In the genomic region with DNA sequence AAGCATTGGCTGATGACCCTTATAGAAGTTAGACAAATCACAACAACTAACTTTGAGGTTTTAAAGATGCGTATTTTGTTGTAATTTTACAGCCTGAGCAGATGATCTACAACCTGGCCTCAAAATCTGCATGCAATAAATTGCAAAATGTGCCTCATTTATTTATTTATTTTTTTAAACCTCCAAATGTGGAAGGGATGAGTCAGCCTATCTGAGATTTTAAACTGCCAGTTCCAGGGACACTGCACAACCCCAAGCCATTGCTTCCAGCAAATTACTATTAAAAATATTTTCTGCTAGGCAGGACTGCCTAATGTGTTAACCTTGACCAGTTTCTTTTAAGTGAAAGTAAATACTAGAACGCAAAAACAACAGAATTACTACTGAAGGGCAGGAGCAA, we compare ENCODE assay signal across 18 cellular contexts.
DNase-seq lines count a peak whose midpoint lies in the region; ATAC-seq and TF ChIP-seq lines count a peak whose summit lies in the region.
"Had no signal": no experiment of that assay in that cellular context is flagged by ENCODE, and none has a peak within 500 bp of the region (broad histone marks: within the 10 kb centered on the region; RNA-seq: fewer than 3 reads in every experiment).

No MANE protein-coding gene starts in this region.

- POLR2A ChIA-PET in HCT116 (lab: Charles Lee), result no interaction called here

- H3K27me3 ChIP-seq in HCT116 (ENCODE audit: insufficient read depth, low read length) (no peaks in the 10 kb centered on the region), ovary (no peaks in the 10 kb centered on the region)
- H3K27me3 ChIP-seq: vagina had no signal

- H3K9ac ChIP-seq in HCT116 (ENCODE audit: low read length), result no peak overlapping the region

- no peaks in the 10 kb centered on the region for H3K36me3 ChIP-seq in HCT116 (ENCODE audit: control insufficient read depth in 1 of 2, insufficient read depth in 2 of 2, low read length in 2 of 2)
- no peaks in the 10 kb centered on the region for H3K36me3 ChIP-seq in ovary
- H3K36me3 ChIP-seq: vagina had no signal

- DNase-seq in DMS153 (lab: John Stamatoyannopoulos, UW), result peak; percentile 25
- no peak for DNase-seq in HCT116 (ENCODE audit: low read depth, low spot score)
- peak; percentile 33 to 45 for DNase-seq in cardiac fibroblast (ENCODE audit: low read depth in 2 of 2)
- peak in 4 of 5 donors; percentile 12 to 45 (median 28) for DNase-seq in ovary
- no peak for DNase-seq in substantia nigra (lab: John Stamatoyannopoulos, UW)
- no peak for DNase-seq in kidney glomerular epithelial cell (lab: John Stamatoyannopoulos, UW)
- no peak for DNase-seq in activated naive CD4-positive, alpha-beta T cell treated with Interleukin-2 at 50 U/mL for 16 hours
- DNase-seq: activated CD4-positive, alpha-beta T cell treated with anti-CD3 and anti-CD28 coated beads for 1 hour; CD4-positive, alpha-beta memory T cell; central memory CD4-positive, alpha-beta T cell; effector memory CD8-positive, alpha-beta T cell; GF-D8; NCI-H1930; NCI-H82; stimulated activated CD4-positive, alpha-beta T cell treated with anti-CD3 and anti-CD28 coated beads, Interleukin-4, amount 100 ng/mL, for 4 hours had no signal

- no peak for ATAC-seq in HCT116
- ATAC-seq: activated naive CD4-positive, alpha-beta T cell treated with anti-CD3 and anti-CD28 coated beads, Interleukin-2, amount 50 U/mL, for 72 hours; effector memory CD8-positive, alpha-beta T cell; Right ventricle myocardium inferior had no signal

- RAD21 ChIA-PET in HCT116 (lab: Charles Lee; ENCODE audit: low non-redundant PET in 1 of 2, low total read pairs in 2 of 2, uncharacterized antibody in 2 of 2, unreplicated experiment in 2 of 2), result no interaction called here

- no peaks in the 10 kb centered on the region for H3K9me2 ChIP-seq in HCT116 (ENCODE audit: insufficient read depth)

- no peak for TF ChIP-seq EP300 in ovary (IDR thresholded peaks at IDR 0.05)

- no peaks in the 10 kb centered on the region for H3K79me2 ChIP-seq in HCT116 (ENCODE audit: insufficient read depth, low read length)

- BruUV-seq in HCT116 (replicated peaks; lab: Mats Ljungman, UMichigan), result no TSS peak

- TF ChIP-seq CTCF in HCT116 (IDR thresholded peaks at IDR 0.05 in 2 of 3, conservative IDR thresholded peaks at IDR 0.05 in 1 of 3; ENCODE audit: borderline replicate concordance in 1 of 3, insufficient read depth in 1 of 3, low read depth in 2 of 3, low read length in 2 of 3) (no peak), cardiac fibroblast (IDR thresholded peaks at IDR 0.05; ENCODE audit: low read depth, low read length) (no peak), ovary (IDR thresholded peaks at IDR 0.05) (no peak)

- intact Hi-C loops in HCT116 (cut with micrococcal nuclease), result no loop called here
- intact Hi-C loops in ovary (cut with DNase I), result no loop called here

- CTCF ChIA-PET in HCT116 (lab: Charles Lee), result no interaction called here

- H3K4me1 ChIP-seq in HCT116 (ENCODE audit: control insufficient read depth in 1 of 2, insufficient read depth in 2 of 2, low read length in 2 of 2), result no peaks in the 10 kb centered on the region
- no peaks in the 10 kb centered on the region for H3K4me1 ChIP-seq in ovary (ENCODE audit: insufficient read depth)

- no peaks in the 10 kb centered on the region for H3K9me3 ChIP-seq in HCT116 (ENCODE audit: control insufficient read depth in 1 of 2, insufficient read depth in 1 of 2, low read depth in 1 of 2, low read length in 2 of 2)
- H3K9me3 ChIP-seq in ovary, result no peaks in the 10 kb centered on the region
- H3K9me3 ChIP-seq: vagina had no signal

- H4K20me1 ChIP-seq in HCT116 (ENCODE audit: insufficient read depth), result no peaks in the 10 kb centered on the region

- H3K27ac ChIP-seq in HCT116 (ENCODE audit: low read depth, low read length) (no peak overlapping the region), ovary (peak overlapping the region in 1 of 2 donors; percentile 49), substantia nigra (ENCODE audit: low read depth, low read length, poor library complexity, severe bottlenecking) (no peak overlapping the region)
- H3K27ac ChIP-seq: vagina had no signal

- WGBS in ovary, 3 donors, result 6 to 16% (median 16%) methylated on average over 2 of the region's 2 CpGs

- TF ChIP-seq POLR2A in HCT116 (IDR thresholded peaks at IDR 0.05; ENCODE audit: borderline replicate concordance, extremely low read depth, insufficient read depth, insufficient read length) (no peak), ovary (IDR thresholded peaks at IDR 0.05) (no peak)

- H3K4me3 ChIP-seq in HCT116 (replicated peaks in 1 of 2; ENCODE audit: low read depth in 1 of 2, low read length in 2 of 2) (no peak overlapping the region), cardiac fibroblast (replicated peaks in 1 of 2; ENCODE audit: low read depth in 2 of 2, low read length in 2 of 2) (no peak overlapping the region), ovary (no peak overlapping the region)
- H3K4me3 ChIP-seq: vagina had no signal

- H3K4me2 ChIP-seq in HCT116 (ENCODE audit: low read length), result no peak overlapping the region

- H2AFZ ChIP-seq in HCT116 (ENCODE audit: low read depth, low read length, poor library complexity, severe bottlenecking), result peak overlapping the region; percentile 37

- TF ChIP-seq RAD21 in HCT116 (IDR thresholded peaks at IDR 0.05; ENCODE audit: low read depth), result no peak

TF ChIP-seq in HCT116, 20 proteins besides CTCF, POLR2A, EP300 and RAD21:
- TF ChIP-seq, protein P1, sequence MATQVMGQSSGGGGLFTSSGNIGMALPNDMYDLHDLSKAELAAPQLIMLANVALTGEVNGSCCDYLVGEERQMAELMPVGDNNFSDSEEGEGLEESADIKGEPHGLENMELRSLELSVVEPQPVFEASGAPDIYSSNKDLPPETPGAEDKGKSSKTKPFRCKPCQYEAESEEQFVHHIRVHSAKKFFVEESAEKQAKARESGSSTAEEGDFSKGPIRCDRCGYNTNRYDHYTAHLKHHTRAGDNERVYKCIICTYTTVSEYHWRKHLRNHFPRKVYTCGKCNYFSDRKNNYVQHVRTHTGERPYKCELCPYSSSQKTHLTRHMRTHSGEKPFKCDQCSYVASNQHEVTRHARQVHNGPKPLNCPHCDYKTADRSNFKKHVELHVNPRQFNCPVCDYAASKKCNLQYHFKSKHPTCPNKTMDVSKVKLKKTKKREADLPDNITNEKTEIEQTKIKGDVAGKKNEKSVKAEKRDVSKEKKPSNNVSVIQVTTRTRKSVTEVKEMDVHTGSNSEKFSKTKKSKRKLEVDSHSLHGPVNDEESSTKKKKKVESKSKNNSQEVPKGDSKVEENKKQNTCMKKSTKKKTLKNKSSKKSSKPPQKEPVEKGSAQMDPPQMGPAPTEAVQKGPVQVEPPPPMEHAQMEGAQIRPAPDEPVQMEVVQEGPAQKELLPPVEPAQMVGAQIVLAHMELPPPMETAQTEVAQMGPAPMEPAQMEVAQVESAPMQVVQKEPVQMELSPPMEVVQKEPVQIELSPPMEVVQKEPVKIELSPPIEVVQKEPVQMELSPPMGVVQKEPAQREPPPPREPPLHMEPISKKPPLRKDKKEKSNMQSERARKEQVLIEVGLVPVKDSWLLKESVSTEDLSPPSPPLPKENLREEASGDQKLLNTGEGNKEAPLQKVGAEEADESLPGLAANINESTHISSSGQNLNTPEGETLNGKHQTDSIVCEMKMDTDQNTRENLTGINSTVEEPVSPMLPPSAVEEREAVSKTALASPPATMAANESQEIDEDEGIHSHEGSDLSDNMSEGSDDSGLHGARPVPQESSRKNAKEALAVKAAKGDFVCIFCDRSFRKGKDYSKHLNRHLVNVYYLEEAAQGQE (IDR thresholded peaks at IDR 0.05; ENCODE audit: low read depth), result no peak
- no peak for TF ChIP-seq EZH2phosphoT487 (IDR thresholded peaks at IDR 0.05; ENCODE audit: borderline replicate concordance)
- no peak for TF ChIP-seq EGR1 (IDR thresholded peaks at IDR 0.05; ENCODE audit: low read depth)
- no peak for TF ChIP-seq ELF1 (IDR thresholded peaks at IDR 0.05; ENCODE audit: borderline replicate concordance, low read depth)
- no peak for TF ChIP-seq POLR2AphosphoS5 (IDR thresholded peaks at IDR 0.05; ENCODE audit: low read depth, low read length)
- TF ChIP-seq ZNF274 (IDR thresholded peaks at IDR 0.05; ENCODE audit: low read depth, low read length), result no peak
- no peak for TF ChIP-seq YY1 (IDR thresholded peaks at IDR 0.05; ENCODE audit: extremely low read depth, insufficient replicate concordance, low read depth, low read length)
- no peak for TF ChIP-seq CEBPB (IDR thresholded peaks at IDR 0.05; ENCODE audit: low read depth)
- TF ChIP-seq, protein P2, sequence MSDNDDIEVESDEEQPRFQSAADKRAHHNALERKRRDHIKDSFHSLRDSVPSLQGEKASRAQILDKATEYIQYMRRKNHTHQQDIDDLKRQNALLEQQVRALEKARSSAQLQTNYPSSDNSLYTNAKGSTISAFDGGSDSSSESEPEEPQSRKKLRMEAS (IDR thresholded peaks at IDR 0.05), result no peak
- no peak for TF ChIP-seq ZFX (IDR thresholded peaks at IDR 0.05)
- no peak for TF ChIP-seq SP1 (IDR thresholded peaks at IDR 0.05; ENCODE audit: low read depth)
- no peak for TF ChIP-seq TCF7L2 (IDR thresholded peaks at IDR 0.05; ENCODE audit: borderline replicate concordance, extremely low read depth, insufficient read depth, insufficient read length)
- no peak for TF ChIP-seq FOSL1 (IDR thresholded peaks at IDR 0.05; ENCODE audit: low read depth)
- TF ChIP-seq EZH2 (IDR thresholded peaks at IDR 0.05), result no peak
- TF ChIP-seq CBX3 (IDR thresholded peaks at IDR 0.05; ENCODE audit: low read depth), result no peak
- TF ChIP-seq SIN3A (IDR thresholded peaks at IDR 0.05; ENCODE audit: low read depth), result no peak
- TF ChIP-seq JUND (IDR thresholded peaks at IDR 0.05), result no peak
- TF ChIP-seq, protein P3, sequence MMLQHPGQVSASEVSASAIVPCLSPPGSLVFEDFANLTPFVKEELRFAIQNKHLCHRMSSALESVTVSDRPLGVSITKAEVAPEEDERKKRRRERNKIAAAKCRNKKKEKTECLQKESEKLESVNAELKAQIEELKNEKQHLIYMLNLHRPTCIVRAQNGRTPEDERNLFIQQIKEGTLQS (IDR thresholded peaks at IDR 0.05), result no peak

Comparison
In these comparisons a context has a peak if more than half of its experiments do, and no peak if none do; other contexts are left out.
1. DNase-seq: peak in DMS153 (single experiment), cardiac fibroblast (2 of 2) and ovary (4 of 5); none in HCT116 (single experiment), substantia nigra (0 of 49), kidney glomerular epithelial cell (single experiment) and activated naive CD4-positive, alpha-beta T cell treated with Interleukin-2 at 50 U/mL for 16 hours (single experiment).